21 cellular contexts compared by ENCODE assay signal in genomic region chr10:386751-387693, GRCh38.
A peak's percentile ranks its signal among the peaks of the same experiment; 100 is the strongest.
DNase-seq lines count a peak whose midpoint lies in the region; ATAC-seq and TF ChIP-seq lines count a peak whose summit lies in the region.
"Had no signal": no experiment of that assay in that cellular context is flagged by ENCODE, and none has a peak within 500 bp of the region (broad histone marks: within the 10 kb centered on the region; RNA-seq: fewer than 3 reads in every experiment).

No MANE protein-coding gene starts in this region.

- H3K36me3 Mint-ChIP-seq in activated T-cell treated with anti-CD3 and anti-CD28 coated beads, Interleukin-2, amount 50 U/mL, for 4 hours (ENCODE audit: insufficient read depth): peaks cover 1% of the 10 kb centered on the region

- H3K9ac ChIP-seq in BLaER1 treated with 17β-estradiol and CSF1 and Interleukin-3, amounts not matched to agents 10 nM and 100 nM: peak overlapping the region in 2 of 11 experiments; percentile 7 to 18; a peak in 1 of 22 replicates

- no peaks in the 10 kb centered on the region for H3K27me3 ChIP-seq in BLaER1 treated with 17β-estradiol and CSF1 and Interleukin-3, amounts not matched to agents 10 nM and 100 nM
- no peaks in the 10 kb centered on the region for H3K27me3 ChIP-seq in left ventricle myocardium inferior (ENCODE audit: low read depth)
- H3K27me3 ChIP-seq: body of pancreas, colonic mucosa, vagina had no signal

- peaks cover 19 to 34% (median 28%) of the 10 kb centered on the region in 10 experiments for H3K4me1 ChIP-seq in BLaER1 treated with 17β-estradiol and CSF1 and Interleukin-3, amounts not matched to agents 10 nM and 100 nM
- peaks cover 13% of the 10 kb centered on the region for H3K4me1 ChIP-seq in left ventricle myocardium inferior
- H3K4me1 ChIP-seq: colonic mucosa, vagina had no signal

- no peak for TF ChIP-seq CTCF in left ventricle myocardium inferior (IDR thresholded peaks at IDR 0.05; ENCODE audit: borderline replicate concordance)

- peaks cover 0 to 68% (median 39%) of the 10 kb centered on the region in 11 experiments; a peak in 13 of 22 replicates for H3K36me3 ChIP-seq in BLaER1 treated with 17β-estradiol and CSF1 and Interleukin-3, amounts not matched to agents 10 nM and 100 nM
- peaks cover 84% of the 10 kb centered on the region for H3K36me3 ChIP-seq in left ventricle myocardium inferior
- H3K36me3 ChIP-seq: colonic mucosa had no signal

- peaks cover under 1% of the 10 kb centered on the region for H3K9me3 Mint-ChIP-seq in activated T-cell treated with anti-CD3 and anti-CD28 coated beads, Interleukin-2, amount 50 U/mL, for 4 hours
- H3K9me3 Mint-ChIP-seq: activated naive CD8-positive, alpha-beta T cell treated with anti-CD3 and anti-CD28 coated beads for 36 hours; CD4-positive, CD25-positive, alpha-beta regulatory T cell; stimulated activated naive CD8-positive, alpha-beta T cell treated with anti-CD3 and anti-CD28 coated beads, Interleukin-15, Interleukin-2, amounts not matched to agents 100 ng/mL and 50 ng/mL, for 24 hours had no signal

- H3K9me3 ChIP-seq in BLaER1 treated with 17β-estradiol and CSF1 and Interleukin-3, amounts not matched to agents 10 nM and 100 nM (replicated peaks in 1 of 11): no peaks in the 10 kb centered on the region
- H3K9me3 ChIP-seq in left ventricle myocardium inferior (replicated peaks): no peaks in the 10 kb centered on the region
- H3K9me3 ChIP-seq: body of pancreas, colonic mucosa, vagina had no signal

- H3K27me3 Mint-ChIP-seq in activated T-cell treated with anti-CD3 and anti-CD28 coated beads, Interleukin-2, amount 50 U/mL, for 4 hours (ENCODE audit: low read depth): no peaks in the 10 kb centered on the region
- H3K27me3 Mint-ChIP-seq: activated naive CD8-positive, alpha-beta T cell treated with anti-CD3 and anti-CD28 coated beads for 36 hours; CD4-positive, CD25-positive, alpha-beta regulatory T cell; stimulated activated naive CD8-positive, alpha-beta T cell treated with anti-CD3 and anti-CD28 coated beads, Interleukin-15, Interleukin-2, amounts not matched to agents 100 ng/mL and 50 ng/mL, for 24 hours; T-helper 17 cell had no signal

- intact Hi-C loops in left ventricle myocardium inferior (cut with micrococcal nuclease): no loop called here

- H3K4me2 ChIP-seq in BLaER1 treated with 17β-estradiol and CSF1 and Interleukin-3, amounts not matched to agents 10 nM and 100 nM: peak overlapping the region in 10 of 11 experiments; percentile 60 to 84 (median 74); a peak in 15 of 22 replicates

- peak overlapping the region in 3 of 11 experiments; percentile 17 to 47 (median 34); a peak in 3 of 22 replicates for H3K27ac ChIP-seq in BLaER1 treated with 17β-estradiol and CSF1 and Interleukin-3, amounts not matched to agents 10 nM and 100 nM
- H3K27ac ChIP-seq in angular gyrus (ENCODE audit: low read depth, low read length) (peak overlapping the region; percentile 15), left ventricle myocardium inferior (replicated peaks) (peak overlapping the region; percentile 46)
- H3K27ac ChIP-seq: colonic mucosa, vagina had no signal

- no peak overlapping the region for H3K4me3 Mint-ChIP-seq in activated T-cell treated with anti-CD3 and anti-CD28 coated beads, Interleukin-2, amount 50 U/mL, for 4 hours
- H3K4me3 Mint-ChIP-seq: activated naive CD8-positive, alpha-beta T cell treated with anti-CD3 and anti-CD28 coated beads for 36 hours; CD4-positive, CD25-positive, alpha-beta regulatory T cell; stimulated activated naive CD8-positive, alpha-beta T cell treated with anti-CD3 and anti-CD28 coated beads, Interleukin-15, Interleukin-2, amounts not matched to agents 100 ng/mL and 50 ng/mL, for 24 hours; T-helper 17 cell had no signal

- peaks cover 0 to 6% (median 0%) of the 10 kb centered on the region in 11 experiments; a peak in 2 of 22 replicates for H4K20me1 ChIP-seq in BLaER1 treated with 17β-estradiol and CSF1 and Interleukin-3, amounts not matched to agents 10 nM and 100 nM

- DNase-seq in left ventricle myocardium inferior (no peak), pons (ENCODE audit: low spot score) (peak; percentile 59), NCI-H2196 (lab: John Stamatoyannopoulos, UW; ENCODE audit: unreplicated experiment) (no peak)
- no peak for DNase-seq in activated T-cell treated with anti-CD3 and anti-CD28 coated beads, Interleukin-2, amount 50 U/mL, for 4 hours
- DNase-seq: activated CD4-positive, alpha-beta T cell treated with anti-CD3 and anti-CD28 coated beads for 48 hours; activated naive CD8-positive, alpha-beta T cell treated with anti-CD3 and anti-CD28 coated beads for 36 hours; CD4-positive, CD25-positive, alpha-beta regulatory T cell; DMS 273 treated with DMSO at 0.1 percent for 48 hours; HCEC 1CT; NCI-H1417 treated with DMSO at 0.1 percent for 48 hours; NCI-H524; stimulated activated CD4-positive, alpha-beta T cell treated with anti-CD3 and anti-CD28 coated beads, Interleukin-4, amount 100 ng/mL, for 4 hours; T-helper 17 cell had no signal

- no peak for ATAC-seq in HG03108 (IDR thresholded peaks at IDR 0.05; ENCODE audit: unreplicated experiment)
- ATAC-seq in activated T-cell treated with anti-CD3 and anti-CD28 coated beads, Interleukin-2, amount 50 U/mL, for 4 hours: no peak
- no peak for ATAC-seq in HG02623 (IDR thresholded peaks at IDR 0.05; ENCODE audit: unreplicated experiment)
- ATAC-seq: T-helper 17 cell had no signal

- H3K4me1 Mint-ChIP-seq in activated T-cell treated with anti-CD3 and anti-CD28 coated beads, Interleukin-2, amount 50 U/mL, for 4 hours (ENCODE audit: low read depth): peaks cover 2% of the 10 kb centered on the region
- H3K4me1 Mint-ChIP-seq: CD4-positive, CD25-positive, alpha-beta regulatory T cell had no signal

- H3K4me3 ChIP-seq in BLaER1 treated with 17β-estradiol and CSF1 and Interleukin-3, amounts not matched to agents 10 nM and 100 nM: no peak overlapping the region
- H3K4me3 ChIP-seq in left ventricle myocardium inferior: no peak overlapping the region
- H3K4me3 ChIP-seq: body of pancreas, colonic mucosa, vagina had no signal
